ENCODE assay signal across 8 cellular contexts in genomic region chr9:130042931-130043653, GRCh38. TPM values are rescaled to one million over a fixed set of nuclear protein-coding genes. Genes with fewer than 3 reads are reported as not detected.
A peak's percentile ranks its signal among the peaks of the same experiment; 100 is the strongest.
DNase-seq lines count a peak whose midpoint lies in the region; ATAC-seq and TF ChIP-seq lines count a peak whose summit lies in the region.

Gene FNBP1 (minus strand): TSS chr9:130043189. CDS start chr9:130042975, 214 bp downstream.

- POLR2A ChIA-PET in T-cell (lab: Charles Lee): interaction anchor here (0.5 to 1.4 kb wide), 5 partner anchors 10 to 243 kb away, joined by 3 to 5 read pairs (median 5); partner anchors contain the start of gene GPR107 (in 1 of the 2)

- H3K36me3 Mint-ChIP-seq in CD14-positive monocyte (no peaks in the 10 kb centered on the region), T-cell (no peaks in the 10 kb centered on the region)
- peaks cover 21% of the 10 kb centered on the region for H3K36me3 Mint-ChIP-seq in activated naive CD8-positive, alpha-beta T cell treated with anti-CD3 and anti-CD28 coated beads, Interleukin-2, amount 50 U/mL, for 24 hours (ENCODE audit: low read depth)

- intact Hi-C loops in CD14-positive monocyte (cut with micrococcal nuclease): loop anchor here (5.0 to 10.0 kb wide), 3 partner anchors 78 to 156 kb away; no protein-coding TSS in a partner anchor
- intact Hi-C loops in thyroid gland (cut with DNase I): loop anchor here (5.0 kb wide), 1 partner anchor 156 kb away; no protein-coding TSS in a partner anchor

- H3K27me3 Mint-ChIP-seq in CD14-positive monocyte (ENCODE audit: low read depth in 3 of 3) (no peaks in the 10 kb centered on the region), T-cell (no peaks in the 10 kb centered on the region)
- no peaks in the 10 kb centered on the region for H3K27me3 Mint-ChIP-seq in activated naive CD8-positive, alpha-beta T cell treated with anti-CD3 and anti-CD28 coated beads, Interleukin-2, amount 50 U/mL, for 24 hours

- H3K4me2 ChIP-seq in parathyroid adenoma (ENCODE audit: low read length): peak within 1 kb of the TSS; percentile 89

- CTCF ChIA-PET in T-cell (lab: Charles Lee): interaction anchor here in 1 of 2 donors (1.2 kb wide), 1 partner anchor 79 kb away, joined by 3 read pairs; no protein-coding TSS in a partner anchor

- peak; percentile 37 for ATAC-seq in GM19395 (IDR thresholded peaks at IDR 0.05; ENCODE audit: unreplicated experiment)
- ATAC-seq in T-cell (replicated peaks in 1 of 4): peak; percentile 75 to 84 (median 78)
- peak; percentile 73 for ATAC-seq in activated naive CD8-positive, alpha-beta T cell treated with anti-CD3 and anti-CD28 coated beads, Interleukin-2, amount 50 U/mL, for 24 hours

- H2AFZ ChIP-seq in parathyroid adenoma: peak within 1 kb of the TSS; percentile 79

- H3K36me3 ChIP-seq in cardiac muscle cell: no peaks in the 10 kb centered on the region
- no peaks in the 10 kb centered on the region for H3K36me3 ChIP-seq in parathyroid adenoma (ENCODE audit: control insufficient read depth, insufficient read depth, low read length)
- H3K36me3 ChIP-seq in thyroid gland: no peaks in the 10 kb centered on the region

- 0% methylated on average over 8 to 11 of the region's 84 CpGs for WGBS in thyroid gland, 2 donors

- H3K79me2 ChIP-seq in parathyroid adenoma: peaks cover 11% of the 10 kb centered on the region

- H3K9ac ChIP-seq in parathyroid adenoma: peak within 1 kb of the TSS; percentile 6

- H3K9me3 Mint-ChIP-seq in CD14-positive monocyte (peaks cover 0 to 2% (median 0%) of the 10 kb centered on the region in 7 donors), T-cell (no peaks in the 10 kb centered on the region)
- no peaks in the 10 kb centered on the region for H3K9me3 Mint-ChIP-seq in activated naive CD8-positive, alpha-beta T cell treated with anti-CD3 and anti-CD28 coated beads, Interleukin-2, amount 50 U/mL, for 24 hours

- H3K4me1 Mint-ChIP-seq in CD14-positive monocyte (peaks cover 57% of the 10 kb centered on the region), T-cell (peaks cover 51 to 65% (median 57%) of the 10 kb centered on the region in 3 donors)
- H3K4me1 Mint-ChIP-seq in activated naive CD8-positive, alpha-beta T cell treated with anti-CD3 and anti-CD28 coated beads, Interleukin-2, amount 50 U/mL, for 24 hours: peaks cover 44% of the 10 kb centered on the region

- peaks cover 10% of the 10 kb centered on the region for H3K4me1 ChIP-seq in cardiac muscle cell (ENCODE audit: low read depth)
- H3K4me1 ChIP-seq in parathyroid adenoma: no peaks in the 10 kb centered on the region
- peaks cover 33 to 42% of the 10 kb centered on the region in 2 donors for H3K4me1 ChIP-seq in thyroid gland

- TF ChIP-seq CTCF in CD14-positive monocyte (IDR thresholded peaks at IDR 0.05) (no peak), LNCaP clone FGC (IDR thresholded peaks at IDR 0.05; ENCODE audit: control insufficient read depth, extremely low read depth, insufficient read depth) (no peak), cardiac muscle cell (IDR thresholded peaks at IDR 0.05; ENCODE audit: low read depth, low read length) (no peak), parathyroid adenoma (IDR thresholded peaks at IDR 0.05) (no peak), thyroid gland (IDR thresholded peaks at IDR 0.05) (no peak)

- no peaks in the 10 kb centered on the region for H3K9me3 ChIP-seq in cardiac muscle cell (ENCODE audit: low read depth)
- H3K9me3 ChIP-seq in parathyroid adenoma (ENCODE audit: control insufficient read depth, low read length): no peaks in the 10 kb centered on the region
- no peaks in the 10 kb centered on the region for H3K9me3 ChIP-seq in thyroid gland

- peak; percentile 74 for DNase-seq in CD14-positive monocyte (ENCODE audit: low spot score)
- no peak for DNase-seq in LNCaP clone FGC (ENCODE audit: low read depth)
- DNase-seq in T-cell: peak; percentile 58 to 86 (median 77)
- peak; percentile 84 for DNase-seq in activated naive CD8-positive, alpha-beta T cell treated with anti-CD3 and anti-CD28 coated beads, Interleukin-2, amount 50 U/mL, for 24 hours
- DNase-seq in cardiac muscle cell (ENCODE audit: low read depth in 1 of 2, low spot score in 1 of 2): peak; percentile 84 to 86
- peak; percentile 82 for DNase-seq in thyroid gland

- H3K4me3 ChIP-seq in LNCaP clone FGC (ENCODE audit: low read depth, low read length) (peak within 1 kb of the TSS; percentile 92), cardiac muscle cell (peak within 1 kb of the TSS; percentile 85), parathyroid adenoma (ENCODE audit: low read depth, low read length) (peak within 1 kb of the TSS; percentile 73), thyroid gland (replicated peaks in 1 of 3) (peak within 1 kb of the TSS; percentile 63 to 89 (median 88))

- H3K27ac ChIP-seq in cardiac muscle cell (peak within 1 kb of the TSS; percentile 90), parathyroid adenoma (peak within 1 kb of the TSS; percentile 66), thyroid gland (peak within 1 kb of the TSS; percentile 96 to 99 (median 98))

- H3K4me3 Mint-ChIP-seq in CD14-positive monocyte (peak within 1 kb of the TSS; percentile 100), T-cell (peak within 1 kb of the TSS; percentile 98 to 100 (median 99))
- peak within 1 kb of the TSS; percentile 99 for H3K4me3 Mint-ChIP-seq in activated naive CD8-positive, alpha-beta T cell treated with anti-CD3 and anti-CD28 coated beads, Interleukin-2, amount 50 U/mL, for 24 hours

- peak; percentile 81 to 93 for TF ChIP-seq POLR2A in thyroid gland (IDR thresholded peaks at IDR 0.05)

- H3K27ac Mint-ChIP-seq in CD14-positive monocyte (peak within 1 kb of the TSS; percentile 94 to 100 (median 96)), T-cell (peak within 1 kb of the TSS; percentile 97 to 99)
- H3K27ac Mint-ChIP-seq in activated naive CD8-positive, alpha-beta T cell treated with anti-CD3 and anti-CD28 coated beads, Interleukin-2, amount 50 U/mL, for 24 hours: peak within 1 kb of the TSS; percentile 99

- H3K27me3 ChIP-seq in cardiac muscle cell (no peaks in the 10 kb centered on the region), parathyroid adenoma (ENCODE audit: control insufficient read depth, insufficient read depth, low read length) (no peaks in the 10 kb centered on the region), thyroid gland (no peaks in the 10 kb centered on the region)

RNA-seq across cellular contexts. Expression of gene FNBP1, which starts in this region (rescaled TPM):
- polyA plus RNA-seq in CD14-positive monocyte: 10 to 100 TPM; 51.4 to 60.7 TPM
- 100 to 1,000 TPM; 166 to 211 (median 182) TPM for total RNA-seq in T-cell
- 24.2 and 37.9 TPM in 2 replicates for total RNA-seq in cardiac muscle cell
- 20.5 and 23.6 TPM in 2 replicates for polyA plus RNA-seq in cardiac muscle cell
- 10 to 100 TPM; 55.8 to 78.5 (median 76.0) TPM for total RNA-seq in thyroid gland
